8 cellular contexts compared by ENCODE assay signal in the genomic region with DNA sequence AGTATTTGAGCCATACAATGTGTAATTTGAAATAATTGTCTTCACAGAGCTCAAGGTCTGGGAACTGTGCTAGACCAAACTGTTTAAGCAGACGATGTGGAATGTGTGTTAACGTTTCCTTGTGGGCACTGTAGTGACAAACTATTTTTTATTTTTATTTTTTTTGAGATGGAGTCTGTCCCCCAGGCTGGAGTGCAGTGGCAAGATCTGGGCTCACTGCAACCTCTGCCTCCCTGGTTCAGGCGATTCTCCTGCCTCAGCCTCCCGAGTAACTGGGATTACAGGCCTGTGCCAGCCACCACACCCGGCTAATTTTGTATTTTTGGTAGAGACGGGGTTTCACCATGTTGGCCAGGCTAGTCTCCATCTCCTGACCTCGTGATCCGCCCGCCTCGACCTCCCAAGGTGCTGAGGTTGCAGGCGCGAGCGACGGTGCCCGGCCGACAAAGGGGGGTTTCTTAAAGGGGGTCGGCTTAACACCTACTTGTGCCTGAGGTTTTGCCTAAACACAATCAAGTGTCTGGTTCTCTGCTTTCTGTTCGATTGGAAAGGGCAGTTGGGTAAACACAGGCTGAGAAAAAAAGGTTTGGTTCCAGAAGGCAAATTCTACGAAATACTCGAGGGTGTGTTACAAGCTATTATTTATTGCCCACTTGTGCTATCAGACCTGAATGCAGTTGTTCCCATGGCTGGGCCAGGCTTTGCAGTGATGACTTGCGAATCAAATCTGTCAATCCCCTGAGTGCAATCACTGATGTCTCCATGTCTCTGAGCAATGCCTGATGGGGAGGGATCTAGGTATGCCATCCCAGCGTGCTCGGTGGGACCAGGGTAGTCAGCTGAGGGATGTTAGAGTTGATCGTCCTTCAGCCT. TPM values are rescaled to one million over a fixed set of nuclear protein-coding genes. Genes with fewer than 3 reads are reported as not detected.
DNase-seq lines count a peak whose midpoint lies in the region; ATAC-seq and TF ChIP-seq lines count a peak whose summit lies in the region.

No MANE protein-coding gene starts in this region.

- peak overlapping the region; percentile 87 for H3K4me3 Mint-ChIP-seq in MCF 10A (ENCODE audit: unreplicated experiment)

- H3K27me3 ChIP-seq in heart right ventricle (no peaks in the 10 kb centered on the region), mononuclear cell (ENCODE audit: insufficient read depth, low read length) (no peaks in the 10 kb centered on the region), aorta (ENCODE audit: control insufficient read depth in 1 of 2, insufficient read depth in 2 of 2, low read length in 1 of 2) (peaks cover 0 to 2% of the 10 kb centered on the region in 2 donors)

- H3K27ac ChIP-seq in heart right ventricle, result peak overlapping the region in 8 of 10 donors; percentile 90 to 97 (median 94)
- peak overlapping the region in 1 of 2 donors; percentile 67 for H3K27ac ChIP-seq in aorta (ENCODE audit: low read depth in 1 of 2, low read length in 2 of 2)

- H3K36me3 Mint-ChIP-seq in MCF 10A (ENCODE audit: insufficient read depth, unreplicated experiment), result peaks cover 57% of the 10 kb centered on the region

- no peaks in the 10 kb centered on the region for H3K9me3 Mint-ChIP-seq in MCF 10A (ENCODE audit: unreplicated experiment)

- H3K4me1 ChIP-seq in heart right ventricle (peaks cover 3 to 31% (median 25%) of the 10 kb centered on the region in 9 donors), mononuclear cell (ENCODE audit: insufficient read depth, low read length) (peaks cover 32% of the 10 kb centered on the region), aorta (ENCODE audit: control insufficient read depth in 1 of 2, insufficient read depth in 2 of 2, low read length in 2 of 2) (no peaks in the 10 kb centered on the region)

- H3K9me3 ChIP-seq in heart right ventricle (no peaks in the 10 kb centered on the region), mononuclear cell (ENCODE audit: low read depth, low read length) (no peaks in the 10 kb centered on the region), aorta (ENCODE audit: control insufficient read depth, low read length) (no peaks in the 10 kb centered on the region)

- POLR2A ChIA-PET in MCF 10A (lab: Yijun Ruan, JAX), result interaction anchor here (0.6 to 6.7 kb wide), 25 partner anchors 11 to 877 kb away, joined by 3 to 241 read pairs (median 4); a partner anchor contains a TSS

- no TSS peak for BruUV-seq in MCF 10A (replicated peaks; lab: Mats Ljungman, UMichigan)

- peaks cover 23% of the 10 kb centered on the region for H3K4me1 Mint-ChIP-seq in MCF 10A (ENCODE audit: insufficient read depth, unreplicated experiment)

- ATAC-seq in heart right ventricle (no peak), Right ventricle myocardium superior (ENCODE audit: poor library complexity) (no peak), aorta (ENCODE audit: low FRiP score) (no peak), HG03378 (IDR thresholded peaks at IDR 0.05; ENCODE audit: unreplicated experiment) (no peak)
- ATAC-seq in activated CD4-positive, CD25-positive, alpha-beta regulatory T cell treated with anti-CD3 and anti-CD28 coated beads, Interleukin-2, amount 50 U/mL, for 24 hours, result no peak

- WGBS in heart right ventricle, 2 donors, result 40 to 44% methylated on average over 24 of the region's 24 CpGs
- 38 to 39% methylated on average over 24 of the region's 24 CpGs for WGBS in aorta, 2 donors

- CTCF ChIA-PET in MCF 10A (lab: Yijun Ruan, JAX), result interaction anchor here (0.5 to 2.4 kb wide), 9 partner anchors 12 to 1149 kb away, joined by 3 to 8 read pairs (median 4); no protein-coding TSS in a partner anchor

- H3K4me3 ChIP-seq in heart right ventricle (peak overlapping the region; percentile 69 to 98 (median 93)), mononuclear cell (ENCODE audit: low read length) (peak overlapping the region; percentile 77), aorta (ENCODE audit: low read length in 2 of 2) (peak overlapping the region; percentile 20 to 60)

- H3K27ac Mint-ChIP-seq in MCF 10A (ENCODE audit: low read depth, unreplicated experiment), result peak overlapping the region; percentile 42

- no peaks in the 10 kb centered on the region for H3K27me3 Mint-ChIP-seq in MCF 10A (ENCODE audit: insufficient read depth, unreplicated experiment)

- peaks cover 9 to 53% (median 47%) of the 10 kb centered on the region in 9 donors for H3K36me3 ChIP-seq in heart right ventricle
- H3K36me3 ChIP-seq in aorta (ENCODE audit: control insufficient read depth in 1 of 2, insufficient read depth in 2 of 2, low read length in 1 of 2), result peaks cover 0 to 14% of the 10 kb centered on the region in 2 donors

- intact Hi-C loops in heart right ventricle (cut with DNase I) (loop anchor here in 2 of 10 donors (5.0 kb wide), 2 partner anchors 126 to 189 kb away; a partner anchor contains a TSS), Right ventricle myocardium superior (cut with DNase I) (no loop called here), MCF 10A (cut with micrococcal nuclease) (no loop called here), aorta (cut with DNase I) (loop anchor here (1.0 to 10.0 kb wide), 4 partner anchors 11 to 1329 kb away; a partner anchor contains a TSS)

- TF ChIP-seq CTCF in heart right ventricle (IDR thresholded peaks at IDR 0.05), result no peak
- TF ChIP-seq CTCF in MCF 10A (IDR thresholded peaks at IDR 0.05; ENCODE audit: unreplicated experiment), result no peak

- no peak for DNase-seq in heart right ventricle
- no peak for DNase-seq in Right ventricle myocardium superior
- no peak for DNase-seq in MCF 10A (ENCODE audit: unreplicated experiment)
- DNase-seq in aorta, result no peak
- DNase-seq in HPDE6-E6E7 (ENCODE audit: extremely low spot score), result no peak

RNA-seq across cellular contexts. Expression of a gene that starts 1.3 kb away (rescaled TPM):
- total RNA-seq in heart right ventricle, result 10 to 100 TPM; 37.1 to 77.1 (median 46.7) TPM
- polyA plus RNA-seq in heart right ventricle, result 10 to 100 TPM; 66.4 to 68.8 TPM
- total RNA-seq in Right ventricle myocardium superior, result 45.6 TPM
- total RNA-seq in MCF 10A (2022), result 228 and 340 TPM in 2 replicates
- total RNA-seq in mononuclear cell, result 109 TPM
- total RNA-seq in aorta, result 10 to 100 TPM; 81.6 to 88.3 TPM
- polyA plus RNA-seq in aorta, result 100 to 1,000 TPM in 1 of 2 donors, 10 to 100 TPM in 1; 46.8 to 138 TPM

RNA-seq across cellular contexts. Expression of a gene that starts 10.3 kb away (rescaled TPM):
- 100 to 1,000 TPM; 135 to 264 (median 224) TPM for total RNA-seq in heart right ventricle
- polyA plus RNA-seq in heart right ventricle, result 100 to 1,000 TPM; 120 to 206 TPM
- total RNA-seq in Right ventricle myocardium superior, result 277 TPM
- total RNA-seq in MCF 10A (2022), result 80.5 and 102 TPM in 2 replicates
- 103 TPM for total RNA-seq in mononuclear cell
- 10 to 100 TPM; 51.4 to 63.1 TPM for total RNA-seq in aorta
- 100 to 1,000 TPM in 1 of 2 donors, 10 to 100 TPM in 1; 55.3 to 104 TPM for polyA plus RNA-seq in aorta

RNA-seq across cellular contexts. Expression of a gene that starts 38.8 kb away (rescaled TPM):
- total RNA-seq in heart right ventricle (1 to 10 TPM; 2.0 to 6.2 (median 3.6) TPM), Right ventricle myocardium superior (2.9 TPM), MCF 10A (2022) (not detected in 2 replicates), mononuclear cell (0.63 TPM), aorta (10 to 100 TPM; 16.7 to 19.9 TPM)
- polyA plus RNA-seq in heart right ventricle (1 to 10 TPM; 3.3 to 8.0 TPM), aorta (10 to 100 TPM; 10.8 to 30.3 TPM)

Comparison
In these comparisons a context has a peak if more than half of its experiments do, and no peak if none do; other contexts are left out.
1. H3K4me3 ChIP-seq: peak in every context shown above with its lines; median percentile 93 in heart right ventricle; 77 in mononuclear cell; 40 in aorta.
2. intact Hi-C loops: an anchor here in aorta (1.0 to 10.0 kb wide); none called in Right ventricle myocardium superior and MCF 10A.